8 cellular contexts compared by ENCODE assay signal in genomic region chr11:65572356-65573043, GRCh38. TPM values are rescaled to one million over a fixed set of nuclear protein-coding genes. Genes with fewer than 3 reads are reported as not detected.
A peak's percentile ranks its signal among the peaks of the same experiment; 100 is the strongest.
DNase-seq lines count a peak whose midpoint lies in the region; ATAC-seq and TF ChIP-seq lines count a peak whose summit lies in the region.

FAM89B (plus strand) TSS chr11:65572538; CDS start chr11:65572670, 132 bp downstream.

- H3K36me3 ChIP-seq in Karpas-422 (ENCODE audit: insufficient read depth, low read length) (no peaks in the 10 kb centered on the region), SK-N-SH (replicated peaks in 1 of 2; ENCODE audit: control insufficient read depth in 1 of 2, insufficient read depth in 2 of 2, low read length in 1 of 2) (peaks cover 9 to 11% of the 10 kb centered on the region in 2 experiments), neural progenitor cell (no peaks in the 10 kb centered on the region), stomach smooth muscle (ENCODE audit: control insufficient read depth in 2 of 2, insufficient read depth in 2 of 2, low read length in 2 of 2) (peaks cover 4 to 5% of the 10 kb centered on the region in 2 donors)

- DNase-seq in Caki2 (ENCODE audit: low read depth) (peak; percentile 77), Karpas-422 (peak; percentile 95), SK-N-SH (peak; percentile 89), foreskin keratinocyte (peak in 1 of 2 donors; percentile 63), neural progenitor cell (ENCODE audit: low spot score) (peak; percentile 91)
- peak; percentile 90 for DNase-seq in activated naive CD4-positive, alpha-beta T cell treated with Interleukin-2 at 50 U/mL for 16 hours

- H3K36me3 Mint-ChIP-seq in neural progenitor cell = peaks cover 13% of the 10 kb centered on the region

- no peaks in the 10 kb centered on the region for H3K9me3 Mint-ChIP-seq in neural progenitor cell

- TF ChIP-seq CTCF in SK-N-SH (IDR thresholded peaks at IDR 0.05) = no peak
- no peak for TF ChIP-seq CTCF in foreskin keratinocyte (conservative IDR thresholded peaks at IDR 0.05)
- TF ChIP-seq CTCF in neural progenitor cell (IDR thresholded peaks at IDR 0.05) = no peak

- peaks cover 43% of the 10 kb centered on the region for H3F3A ChIP-seq in SK-N-SH (replicated peaks; ENCODE audit: insufficient read depth)
- H3F3A ChIP-seq in neural progenitor cell (ENCODE audit: low read depth) = peaks cover 72% of the 10 kb centered on the region

- H3K4me3 Mint-ChIP-seq in neural progenitor cell = peak within 1 kb of the TSS; percentile 90

- H3K4me2 ChIP-seq in Karpas-422 (ENCODE audit: low read depth, low read length, poor library complexity, severe bottlenecking) (peak within 1 kb of the TSS; percentile 97), SK-N-SH (peak within 1 kb of the TSS; percentile 95), neural progenitor cell (peak within 1 kb of the TSS; percentile 97)

- H3K4me1 ChIP-seq in Karpas-422 (ENCODE audit: low read length) = peaks cover 64% of the 10 kb centered on the region
- peaks cover 49 to 58% of the 10 kb centered on the region in 2 experiments; a peak in 3 of 4 replicates for H3K4me1 ChIP-seq in SK-N-SH (ENCODE audit: control insufficient read depth in 1 of 2, insufficient read depth in 2 of 2, low read depth in 1 of 2, low read length in 1 of 2)
- peaks cover 10% of the 10 kb centered on the region for H3K4me1 ChIP-seq in foreskin keratinocyte
- H3K4me1 ChIP-seq in neural progenitor cell = peaks cover 27% of the 10 kb centered on the region
- H3K4me1 ChIP-seq in stomach smooth muscle (ENCODE audit: control insufficient read depth, insufficient read depth, low read length) = peaks cover 78% of the 10 kb centered on the region

- TF ChIP-seq EP300 in SK-N-SH (IDR thresholded peaks at IDR 0.05; ENCODE audit: borderline replicate concordance in 1 of 2, low read depth in 1 of 2, low read length in 1 of 2) = no peak

- CTCF ChIA-PET in SK-N-SH (lab: Yijun Ruan, JAX) = interaction anchor here (0.5 to 13.6 kb wide), 24 partner anchors 10 to 157 kb away, joined by 3 to 295 read pairs (median 6); partner anchors contain the start of genes KAT5, KCNK7, LTBP3 and MAP3K11

- under 1% methylated on average over 13 of the region's 86 CpGs for WGBS in SK-N-SH (ENCODE audit: low lambda C conversion rate)

- no peak for TF ChIP-seq RAD21 in SK-N-SH (IDR thresholded peaks at IDR 0.05; ENCODE audit: low read length)

- H3K27ac ChIP-seq in Karpas-422 (ENCODE audit: low read length) = peak within 1 kb of the TSS; percentile 60
- H3K27ac ChIP-seq in SK-N-SH (ENCODE audit: low read depth in 2 of 2, low read length in 1 of 2) = peak within 1 kb of the TSS; percentile 77 to 81
- no peak within 1 kb of the TSS for H3K27ac ChIP-seq in foreskin keratinocyte
- H3K27ac ChIP-seq in neural progenitor cell = no peak within 1 kb of the TSS
- H3K27ac ChIP-seq in stomach smooth muscle (ENCODE audit: low read length) = peak within 1 kb of the TSS; percentile 92

- ATAC-seq in foreskin keratinocyte (peak; percentile 14), HG02759 (IDR thresholded peaks at IDR 0.05; ENCODE audit: unreplicated experiment) (no peak)

- POLR2A ChIA-PET in SK-N-SH (lab: Yijun Ruan, JAX) = interaction anchor here (1.0 to 2.0 kb wide), 10 partner anchors 9 to 74 kb away, joined by 3 to 10 read pairs (median 4); partner anchors contain the start of genes LTBP3 and MALAT1

- in situ Hi-C loops in Caki2 (cut with HindIII; ENCODE audit: low pct_unique_long_range_greater_than_20kb, low sequenced_read_pairs) = no loop called here

- H3K9me2 ChIP-seq in Karpas-422 (replicated peaks; ENCODE audit: insufficient read depth, low read length) (no peaks in the 10 kb centered on the region), SK-N-SH (no peaks in the 10 kb centered on the region)

- no peaks in the 10 kb centered on the region for H3K27me3 ChIP-seq in Karpas-422 (ENCODE audit: low read length)
- no peaks in the 10 kb centered on the region for H3K27me3 ChIP-seq in SK-N-SH (ENCODE audit: insufficient read depth)
- H3K27me3 ChIP-seq in foreskin keratinocyte = no peaks in the 10 kb centered on the region
- peaks cover 37% of the 10 kb centered on the region for H3K27me3 ChIP-seq in neural progenitor cell
- no peaks in the 10 kb centered on the region for H3K27me3 ChIP-seq in stomach smooth muscle (ENCODE audit: control insufficient read depth in 1 of 2, insufficient read depth in 2 of 2, low read length in 2 of 2)

- H3K27ac Mint-ChIP-seq in neural progenitor cell = peak within 1 kb of the TSS; percentile 21

- peak within 1 kb of the TSS; percentile 91 for H3K9ac ChIP-seq in Karpas-422 (ENCODE audit: low read length)
- H3K9ac ChIP-seq in SK-N-SH = peak within 1 kb of the TSS; percentile 77; the same call in 1 of the 2 replicates
- no peak within 1 kb of the TSS for H3K9ac ChIP-seq in neural progenitor cell
- H3K9ac ChIP-seq in stomach smooth muscle (ENCODE audit: low read length in 2 of 2) = peak within 1 kb of the TSS; percentile 68

- peaks cover 25% of the 10 kb centered on the region for H3K27me3 Mint-ChIP-seq in neural progenitor cell (ENCODE audit: insufficient read depth, low read depth)

- peaks cover 53% of the 10 kb centered on the region for H3K79me2 ChIP-seq in Karpas-422 (ENCODE audit: low read length)
- H3K79me2 ChIP-seq in SK-N-SH (ENCODE audit: insufficient read depth) = peaks cover 67% of the 10 kb centered on the region
- peaks cover 40% of the 10 kb centered on the region for H3K79me2 ChIP-seq in neural progenitor cell (ENCODE audit: low read depth)

- H3K4me1 Mint-ChIP-seq in neural progenitor cell = peaks cover 55% of the 10 kb centered on the region

- H4K20me1 ChIP-seq in Karpas-422 (ENCODE audit: insufficient read depth, low read depth, low read length) (peaks cover 11% of the 10 kb centered on the region; the same call in 1 of the 2 replicates), SK-N-SH (ENCODE audit: insufficient read depth) (peaks cover 14% of the 10 kb centered on the region), neural progenitor cell (ENCODE audit: low read depth) (peaks cover 56% of the 10 kb centered on the region)

- peak within 1 kb of the TSS; percentile 98 for H3K4me3 ChIP-seq in Karpas-422 (ENCODE audit: low read length)
- peak within 1 kb of the TSS; percentile 76 to 99 for H3K4me3 ChIP-seq in SK-N-SH (ENCODE audit: low read depth in 2 of 2, low read length in 1 of 2)
- H3K4me3 ChIP-seq in neural progenitor cell = peak within 1 kb of the TSS; percentile 93
- H3K4me3 ChIP-seq in stomach smooth muscle (ENCODE audit: low read length in 2 of 2) = peak within 1 kb of the TSS; percentile 96

- H2AFZ ChIP-seq in Karpas-422 (ENCODE audit: low read length) (no peak within 1 kb of the TSS), SK-N-SH (ENCODE audit: low read depth) (no peak within 1 kb of the TSS), neural progenitor cell (replicated peaks) (no peak within 1 kb of the TSS)

- H3K9me3 ChIP-seq in Karpas-422 (ENCODE audit: low read length) = no peaks in the 10 kb centered on the region
- no peaks in the 10 kb centered on the region for H3K9me3 ChIP-seq in SK-N-SH
- no peaks in the 10 kb centered on the region for H3K9me3 ChIP-seq in neural progenitor cell (ENCODE audit: low read depth)
- no peaks in the 10 kb centered on the region for H3K9me3 ChIP-seq in stomach smooth muscle (ENCODE audit: control insufficient read depth in 2 of 2, low read length in 2 of 2)

TF ChIP-seq in SK-N-SH, 30 proteins besides CTCF, POLR2A, EP300 and RAD21 (continues in another document):
- no peak for TF ChIP-seq RXRA (IDR thresholded peaks at IDR 0.05; ENCODE audit: borderline replicate concordance, low read depth)
- TF ChIP-seq, protein P1, sequence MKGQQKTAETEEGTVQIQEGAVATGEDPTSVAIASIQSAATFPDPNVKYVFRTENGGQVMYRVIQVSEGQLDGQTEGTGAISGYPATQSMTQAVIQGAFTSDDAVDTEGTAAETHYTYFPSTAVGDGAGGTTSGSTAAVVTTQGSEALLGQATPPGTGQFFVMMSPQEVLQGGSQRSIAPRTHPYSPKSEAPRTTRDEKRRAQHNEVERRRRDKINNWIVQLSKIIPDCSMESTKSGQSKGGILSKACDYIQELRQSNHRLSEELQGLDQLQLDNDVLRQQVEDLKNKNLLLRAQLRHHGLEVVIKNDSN (IDR thresholded peaks at IDR 0.05; ENCODE audit: borderline replicate concordance, low read depth) = no peak
- TF ChIP-seq TEAD4 (IDR thresholded peaks at IDR 0.05; ENCODE audit: borderline replicate concordance, insufficient read depth) = no peak
- TF ChIP-seq GABPA (IDR thresholded peaks at IDR 0.05; ENCODE audit: low read depth) = no peak
- no peak for TF ChIP-seq MEF2A (IDR thresholded peaks at IDR 0.05; ENCODE audit: borderline replicate concordance, low read depth)
- TF ChIP-seq MAX (IDR thresholded peaks at IDR 0.05; ENCODE audit: low read depth) = peak; percentile 59; the same call in 1 of the 2 replicates
- peak; percentile 53 for TF ChIP-seq CHD2 (IDR thresholded peaks at IDR 0.05; ENCODE audit: low read length, partially characterized antibody)
- no peak for TF ChIP-seq ELF1 (IDR thresholded peaks at IDR 0.05)
- TF ChIP-seq EZH2phosphoT487 (IDR thresholded peaks at IDR 0.05; ENCODE audit: borderline replicate concordance, low read depth) = no peak
- TF ChIP-seq, protein P2, sequence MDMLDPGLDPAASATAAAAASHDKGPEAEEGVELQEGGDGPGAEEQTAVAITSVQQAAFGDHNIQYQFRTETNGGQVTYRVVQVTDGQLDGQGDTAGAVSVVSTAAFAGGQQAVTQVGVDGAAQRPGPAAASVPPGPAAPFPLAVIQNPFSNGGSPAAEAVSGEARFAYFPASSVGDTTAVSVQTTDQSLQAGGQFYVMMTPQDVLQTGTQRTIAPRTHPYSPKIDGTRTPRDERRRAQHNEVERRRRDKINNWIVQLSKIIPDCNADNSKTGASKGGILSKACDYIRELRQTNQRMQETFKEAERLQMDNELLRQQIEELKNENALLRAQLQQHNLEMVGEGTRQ (IDR thresholded peaks at IDR 0.05; ENCODE audit: borderline replicate concordance, low read depth, low read length) = no peak
- no peak for TF ChIP-seq GATA2 (CRISPR knock-in tag; IDR thresholded peaks at IDR 0.05)
- no peak for TF ChIP-seq SMC3 (IDR thresholded peaks at IDR 0.05; ENCODE audit: low read depth, low read length)

RNA-seq across cellular contexts. Expression of gene FAM89B, which starts in this region (rescaled TPM):
- 18.4 and 53.5 TPM in 2 replicates for total RNA-seq in Caki2 (2014; rRNA removed; shearing (Covaris generic); ENCODE audit: low replicate concordance)
- 14.2 and 21.9 TPM in 2 replicates for total RNA-seq in Karpas-422 (2014; rRNA removed; shearing (Covaris generic); ENCODE audit: low replicate concordance)
- polyA plus RNA-seq in SK-N-SH (2012; rRNA removed) = 61.3 and 65.3 TPM in 2 replicates
- 19.9 and 37.5 TPM in 2 replicates for polyA plus RNA-seq in SK-N-SH (2012; cell fraction: cytosol; rRNA removed)
- 38.7 and 41.4 TPM in 2 replicates for polyA plus RNA-seq in SK-N-SH (2012; cell fraction: nucleus; rRNA removed)
- 21.2 and 32.0 TPM in 2 replicates for total RNA-seq in foreskin keratinocyte
- polyA plus RNA-seq in foreskin keratinocyte = 31.4 and 45.1 TPM in 2 replicates
- total RNA-seq in neural progenitor cell (ENCODE audit: low replicate concordance) = 11.7 and 27.8 TPM in 2 replicates

Comparison
In these comparisons a context has a peak if more than half of its experiments do, and no peak if none do; other contexts are left out.
1. H3K27ac ChIP-seq: peak in Karpas-422 (single experiment), SK-N-SH (2 of 2) and stomach smooth muscle (single experiment); none in foreskin keratinocyte (single experiment) and neural progenitor cell (single experiment).
2. Peak in every context shown above with its lines, with median percentiles within 50 percentile points of each other: H3K4me2 ChIP-seq and H3K4me3 ChIP-seq.